10 cellular contexts compared by ENCODE assay signal in genomic region chr11:13318498-13319295, GRCh38. TPM values are rescaled to one million over a fixed set of nuclear protein-coding genes. Genes with fewer than 3 reads are reported as not detected.
DNase-seq lines count a peak whose midpoint lies in the region; ATAC-seq, FAIRE-seq and TF ChIP-seq lines count a peak whose summit lies in the region.
"Had no signal": no experiment of that assay in that cellular context is flagged by ENCODE, and none has a peak within 500 bp of the region (broad histone marks: within the 10 kb centered on the region; RNA-seq: fewer than 3 reads in every experiment).

No MANE protein-coding gene starts in this region.

- H3K36me3 ChIP-seq in CD8-positive, alpha-beta T cell (ENCODE audit: insufficient read depth, low read length) = peaks cover 9% of the 10 kb centered on the region
- H3K36me3 ChIP-seq in K562 (ENCODE audit: control insufficient read depth, insufficient read depth, low read length) = no peaks in the 10 kb centered on the region

- no TSS peak for BruUV-seq in K562 (replicated peaks; lab: Mats Ljungman, UMichigan)

- no peak for ATAC-seq in CD8-positive, alpha-beta T cell
- ATAC-seq in GM19324 (IDR thresholded peaks at IDR 0.05; ENCODE audit: low FRiP score, unreplicated experiment) = peak; percentile 76
- peak; percentile 62 for ATAC-seq in HG03097 (IDR thresholded peaks at IDR 0.05; ENCODE audit: low FRiP score, unreplicated experiment)
- ATAC-seq in K562 = no peak
- no peak for ATAC-seq in foreskin keratinocyte

- peaks cover 85% of the 10 kb centered on the region for H3K4me1 Mint-ChIP-seq in CD8-positive, alpha-beta T cell (ENCODE audit: low read depth)

- no peak overlapping the region for H3K9ac ChIP-seq in K562 (ENCODE audit: insufficient read depth in 1 of 2, low read depth in 2 of 2, low read length in 2 of 2)

- no peak for DNase-seq in CD8-positive, alpha-beta T cell
- DNase-seq in K562 (ENCODE audit: extremely low read depth in 1 of 4, low spot score in 3 of 4) (no peak), iPS-NIHi11 (ENCODE audit: low spot score) (no peak), foreskin keratinocyte (no peak), substantia nigra (lab: John Stamatoyannopoulos, UW) (no peak), CD1c-positive myeloid dendritic cell (ENCODE audit: extremely low spot score) (no peak)
- DNase-seq: NCI-H187 treated with DMSO at 0.1 percent for 48 hours; stimulated activated CD4-positive, alpha-beta T cell treated with anti-CD3 and anti-CD28 coated beads, Interleukin-2, amount 100 ng/mL, for 48 hours had no signal

- peak overlapping the region; percentile 63 for H3K27ac Mint-ChIP-seq in CD8-positive, alpha-beta T cell

- CTCF ChIA-PET in CD8-positive, alpha-beta T cell (lab: Charles Lee) = interaction anchor here (1.0 to 3.3 kb wide), 5 partner anchors 16 to 39 kb away, joined by 3 to 13 read pairs (median 4); no protein-coding TSS in a partner anchor
- CTCF ChIA-PET in K562 (lab: Yijun Ruan, JAX; ENCODE audit: low intra/inter-chr PET ratio) = no interaction called here

- H3K27me3 Mint-ChIP-seq in CD8-positive, alpha-beta T cell (ENCODE audit: low read depth) = no peaks in the 10 kb centered on the region

- POLR2A ChIA-PET in CD8-positive, alpha-beta T cell (lab: Charles Lee) = interaction anchor here (0.6 to 1.2 kb wide), 3 partner anchors 11 to 17 kb away, joined by 3 read pairs; no protein-coding TSS in a partner anchor
- POLR2A ChIA-PET in K562 (lab: Yijun Ruan, JAX) = no interaction called here

- no peak overlapping the region for H2AFZ ChIP-seq in K562 (ENCODE audit: low read depth, low read length)

- H3K4me3 Mint-ChIP-seq in CD8-positive, alpha-beta T cell = peak overlapping the region; percentile 49

- H3K27me3 ChIP-seq in CD8-positive, alpha-beta T cell (ENCODE audit: insufficient read depth, low read length) = no peaks in the 10 kb centered on the region
- peaks cover 8 to 25% of the 10 kb centered on the region in 2 experiments; a peak in 4 of 5 replicates for H3K27me3 ChIP-seq in K562 (ENCODE audit: control insufficient read depth in 2 of 2, insufficient read depth in 2 of 2, low read length in 2 of 2)
- no peaks in the 10 kb centered on the region for H3K27me3 ChIP-seq in foreskin keratinocyte

- 0 out of 2 replicates have a peak, but pooled peaks cover 5% of the 10 kb centered on the region for H4K20me1 ChIP-seq in K562 (replicated peaks; ENCODE audit: control insufficient read depth, insufficient read depth, low read length)

- no peak overlapping the region for H3K4me3 ChIP-seq in CD8-positive, alpha-beta T cell (ENCODE audit: low read depth, low read length)
- no peak overlapping the region for H3K4me3 ChIP-seq in K562

- H3K27ac ChIP-seq in CD8-positive, alpha-beta T cell (ENCODE audit: low read depth, low read length) = no peak overlapping the region
- H3K27ac ChIP-seq in K562 (ENCODE audit: extremely low read depth, low read depth, low read length) (no peak overlapping the region), foreskin keratinocyte (no peak overlapping the region), substantia nigra (ENCODE audit: low read depth, low read length, poor library complexity, severe bottlenecking) (no peak overlapping the region)

- no peaks in the 10 kb centered on the region for H3K79me2 ChIP-seq in K562 (ENCODE audit: control insufficient read depth, insufficient read depth, low read length)

- H3K9me1 ChIP-seq in K562 (ENCODE audit: control insufficient read depth, insufficient read depth, low read length) = no peaks in the 10 kb centered on the region

- no peak for TF ChIP-seq CTCF in CD8-positive, alpha-beta T cell (IDR thresholded peaks at IDR 0.05)
- TF ChIP-seq CTCF in K562 (IDR thresholded peaks at IDR 0.05 in 2 of 3, conservative IDR thresholded peaks at IDR 0.05 in 1 of 3; ENCODE audit: insufficient read depth in 2 of 3, low read depth in 1 of 3, low read length in 3 of 3) (no peak), foreskin keratinocyte (conservative IDR thresholded peaks at IDR 0.05) (no peak)

- TF ChIP-seq POLR2A in K562 (conservative IDR thresholded peaks at IDR 0.05) = no peak

- H3K9me3 Mint-ChIP-seq in CD8-positive, alpha-beta T cell = no peaks in the 10 kb centered on the region

- H3K4me1 ChIP-seq in CD8-positive, alpha-beta T cell (ENCODE audit: insufficient read depth, low read length) = peaks cover 44% of the 10 kb centered on the region
- H3K4me1 ChIP-seq in K562 (replicated peaks in 1 of 2; ENCODE audit: control insufficient read depth in 2 of 2, insufficient read depth in 2 of 2, low read length in 2 of 2) (no peaks in the 10 kb centered on the region), foreskin keratinocyte (peaks cover 8% of the 10 kb centered on the region)

- H3K36me3 Mint-ChIP-seq in CD8-positive, alpha-beta T cell = peaks cover 45% of the 10 kb centered on the region

- H3K9me3 ChIP-seq in CD8-positive, alpha-beta T cell (ENCODE audit: low read length) = no peaks in the 10 kb centered on the region
- H3K9me3 ChIP-seq in K562 (replicated peaks; ENCODE audit: control insufficient read depth, insufficient read depth, low read depth, low read length) = no peaks in the 10 kb centered on the region

- no peak for TF ChIP-seq RAD21 in K562 (CRISPR knock-in tag; conservative IDR thresholded peaks at IDR 0.05 in 1 of 2, IDR thresholded peaks at IDR 0.05 in 1 of 2)

- intact Hi-C loops in CD8-positive, alpha-beta T cell (cut with DNase I, micrococcal nuclease) = no loop called here
- intact Hi-C loops in K562 (cut with micrococcal nuclease) = no loop called here

- 0% methylated on average over 2 of the region's 2 CpGs for WGBS in K562 (ENCODE audit: insufficient coverage, low coverage, missing lambda C conversion rate)

- H3K4me2 ChIP-seq in K562 (ENCODE audit: insufficient read depth, low read length) = no peak overlapping the region

- in situ Hi-C loops in K562 (cut with MboI) = no loop called here

- FAIRE-seq in K562 (lab: Jason Lieb, UNC) = no peak

- no peak for TF ChIP-seq EP300 in K562 (IDR thresholded peaks at IDR 0.05; ENCODE audit: low read length)

TF ChIP-seq in K562, 482 proteins besides CTCF, POLR2A, EP300 and RAD21:
- no peak for TF ChIP-seq POLR2AphosphoS2 (IDR thresholded peaks at IDR 0.05; ENCODE audit: low read length)
- no peak for TF ChIP-seq ETS2 (tag; IDR thresholded peaks at IDR 0.05; ENCODE audit: borderline replicate concordance, poor library complexity, severe bottlenecking)
- no peak for TF ChIP-seq KLF10 (CRISPR knock-in tag; IDR thresholded peaks at IDR 0.05)
- TF ChIP-seq STAT5B (CRISPR knock-in tag; IDR thresholded peaks at IDR 0.05) = no peak
- TF ChIP-seq CBX8 (IDR thresholded peaks at IDR 0.05; ENCODE audit: borderline replicate concordance, extremely low read depth, low read depth, low read length, poor library complexity, severe bottlenecking) = peak; percentile 95
- no peak for TF ChIP-seq ZNF444 (CRISPR knock-in tag; IDR thresholded peaks at IDR 0.05)
- no peak for TF ChIP-seq HIVEP1 (CRISPR knock-in tag; IDR thresholded peaks at IDR 0.05)

RNA-seq across cellular contexts. Expression of gene BMAL1, which starts 41.1 kb away (rescaled TPM):
- total RNA-seq in CD8-positive, alpha-beta T cell = 100 to 1,000 TPM; 109 to 119 TPM
- 1.2 and 2.3 TPM in 2 replicates for total RNA-seq in K562 (2011; cell fraction: chromatin; rRNA removed; ENCODE audit: low replicate concordance)
- total RNA-seq in K562 (2011; cell fraction: nucleolus; rRNA removed) = 0.83 and 1.1 TPM in 2 replicates
- total RNA-seq in K562 (2011; cell fraction: nucleoplasm; rRNA removed) = 1.3 and 2.4 TPM in 2 replicates
- total RNA-seq in K562 (2014; rRNA removed) (0.57 and 2.4 TPM in 2 replicates), K562 (2014; rRNA removed; fragmentation: Illumina TruSeq; extraction: Trizol) (1.5 and 2.6 TPM in 2 replicates), K562 (2015; rRNA removed; fragmentation: Illumina TruSeq; extraction: Trizol) (0.54 and 0.64 TPM in 2 replicates), K562 (2021) (0.64 and 2.1 TPM in 2 replicates), foreskin keratinocyte (17.6 and 28.7 TPM in 2 replicates)
- polyA plus RNA-seq in K562 (2011; rRNA removed) (0.40 and 0.45 TPM in 2 replicates), K562 (2014; fragmentation: Illumina TruSeq; extraction: Trizol) (1.0 and 1.1 TPM in 2 replicates), K562 (2014; fragmentation: Nextera tagmentation; extraction: Ambion mirVana) (under 1 TPM; 0.14 to 0.24 TPM), K562 (2014; rRNA removed) (1.1 and 4.4 TPM in 2 replicates), foreskin keratinocyte (12.1 and 16.6 TPM in 2 replicates)
- polyA plus RNA-seq in K562 (2011; cell fraction: cytosol; rRNA removed) = 0.21 and 0.40 TPM in 2 replicates
- 0.65 and 1.0 TPM in 2 replicates for polyA plus RNA-seq in K562 (2011; cell fraction: nucleus; rRNA removed)
- polyA plus RNA-seq in K562 (2012) = 0.83 and 2.1 TPM in 2 replicates
- polyA minus RNA-seq in K562 (2011; rRNA and poly(A)+ RNA removed) = 0.24 and 0.25 TPM in 2 replicates
- polyA minus RNA-seq in K562 (2011; cell fraction: cytosol; rRNA and poly(A)+ RNA removed) = not detected in 2 replicates
- polyA minus RNA-seq in K562 (2011; cell fraction: nucleus; rRNA and poly(A)+ RNA removed) = 0.54 and 0.89 TPM in 2 replicates

Comparison
In these comparisons a context has a peak if more than half of its experiments do, and no peak if none do; other contexts are left out.
1. ATAC-seq: peak in GM19324 (single experiment) and HG03097 (single experiment); none in CD8-positive, alpha-beta T cell (single experiment), K562 (single experiment) and foreskin keratinocyte (single experiment).